Comparison of ENCODE assay signal across 8 cellular contexts in the genomic region with DNA sequence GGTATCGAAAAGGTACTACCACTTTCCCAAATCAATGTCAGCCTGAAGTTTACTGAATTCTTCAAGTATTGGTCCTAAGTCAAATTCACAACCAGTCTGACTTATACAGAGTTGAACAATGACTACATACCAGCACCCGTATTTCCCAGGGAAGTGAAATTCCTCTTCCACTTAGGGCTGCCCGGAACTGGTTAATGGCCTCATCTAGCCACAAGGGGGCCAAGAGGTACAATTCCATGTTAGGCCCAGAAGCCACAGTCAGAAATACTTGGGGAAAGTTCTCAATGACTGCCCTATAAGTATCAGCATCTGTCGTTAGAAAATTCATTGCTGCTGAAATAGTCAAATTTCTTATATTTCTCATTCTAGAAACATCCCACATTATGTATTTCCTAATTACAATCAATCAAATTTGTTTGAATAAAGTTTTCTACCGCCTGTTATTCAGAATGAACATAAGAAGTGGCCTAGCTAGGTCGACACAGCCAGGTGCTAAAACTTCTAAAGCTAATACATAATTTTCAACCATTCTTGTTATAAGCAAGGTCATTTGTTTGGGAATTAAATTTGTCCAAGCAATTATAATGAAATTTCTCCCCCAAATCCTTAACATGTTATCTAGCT. TPM values are rescaled to one million over a fixed set of nuclear protein-coding genes. Genes with fewer than 3 reads are reported as not detected.
DNase-seq lines count a peak whose midpoint lies in the region; ATAC-seq and TF ChIP-seq lines count a peak whose summit lies in the region.

No MANE protein-coding gene starts in this region.

- no peaks in the 10 kb centered on the region for H4K20me1 ChIP-seq in neural progenitor cell (ENCODE audit: low read depth)

- DNase-seq in DMS53 (lab: John Stamatoyannopoulos, UW) (peak; percentile 83), HFFc6 (peak; percentile 18), OCI-M2 (lab: John Stamatoyannopoulos, UW; ENCODE audit: unreplicated experiment) (peak; percentile 8), epithelial cell of esophagus (ENCODE audit: low read depth) (peak; percentile 73), neural progenitor cell (ENCODE audit: low spot score) (peak; percentile 80)
- DNase-seq in activated T-cell treated with anti-CD3 and anti-CD28 coated beads, Interleukin-2, amount 50 U/mL, for 72 hours: no peak

- H3K4me2 ChIP-seq in neural progenitor cell: no peak overlapping the region

- H2AFZ ChIP-seq in neural progenitor cell (replicated peaks): no peak overlapping the region

- H3K27ac Mint-ChIP-seq in HFFc6: no peak overlapping the region
- H3K27ac Mint-ChIP-seq in neural progenitor cell: no peak overlapping the region
- H3K27ac Mint-ChIP-seq in activated T-cell treated with anti-CD3 and anti-CD28 coated beads, Interleukin-2, amount 50 U/mL, for 72 hours: no peak overlapping the region

- peaks cover 2% of the 10 kb centered on the region for H3K9me3 ChIP-seq in neural progenitor cell (ENCODE audit: low read depth)

- H3K4me1 ChIP-seq in neural progenitor cell: peaks cover 6% of the 10 kb centered on the region

- no peak overlapping the region for H3K27ac ChIP-seq in neural progenitor cell

- H3K4me1 Mint-ChIP-seq in HFFc6 (ENCODE audit: low read depth): peaks cover 33% of the 10 kb centered on the region
- H3K4me1 Mint-ChIP-seq in neural progenitor cell: peaks cover 8% of the 10 kb centered on the region
- peaks cover 30% of the 10 kb centered on the region for H3K4me1 Mint-ChIP-seq in activated T-cell treated with anti-CD3 and anti-CD28 coated beads, Interleukin-2, amount 50 U/mL, for 72 hours (ENCODE audit: low read depth)

- no peaks in the 10 kb centered on the region for H3K36me3 ChIP-seq in neural progenitor cell

- H3K36me3 Mint-ChIP-seq in HFFc6 (ENCODE audit: low read depth): no peaks in the 10 kb centered on the region
- H3K36me3 Mint-ChIP-seq in neural progenitor cell: no peaks in the 10 kb centered on the region
- peaks cover 4 to 8% of the 10 kb centered on the region in 2 donors for H3K36me3 Mint-ChIP-seq in activated T-cell treated with anti-CD3 and anti-CD28 coated beads, Interleukin-2, amount 50 U/mL, for 72 hours (ENCODE audit: insufficient read depth in 2 of 2)

- H3K27me3 Mint-ChIP-seq in HFFc6 (ENCODE audit: insufficient read depth) (peaks cover 17% of the 10 kb centered on the region), neural progenitor cell (ENCODE audit: insufficient read depth, low read depth) (no peaks in the 10 kb centered on the region)
- peaks cover 31% of the 10 kb centered on the region for H3K27me3 Mint-ChIP-seq in activated T-cell treated with anti-CD3 and anti-CD28 coated beads, Interleukin-2, amount 50 U/mL, for 72 hours (ENCODE audit: low read depth)

- no peaks in the 10 kb centered on the region for H3K79me2 ChIP-seq in neural progenitor cell (ENCODE audit: low read depth)

- H3K9me3 Mint-ChIP-seq in HFFc6 (no peaks in the 10 kb centered on the region), neural progenitor cell (peaks cover 14% of the 10 kb centered on the region)
- H3K9me3 Mint-ChIP-seq in activated T-cell treated with anti-CD3 and anti-CD28 coated beads, Interleukin-2, amount 50 U/mL, for 72 hours: peaks cover 4 to 6% of the 10 kb centered on the region in 2 donors

- H3K27me3 ChIP-seq in neural progenitor cell: peaks cover 6% of the 10 kb centered on the region

- no peak overlapping the region for H3K4me3 ChIP-seq in epithelial cell of esophagus (ENCODE audit: low read length)
- no peak overlapping the region for H3K4me3 ChIP-seq in neural progenitor cell

- ATAC-seq in HG03521 (IDR thresholded peaks at IDR 0.05; ENCODE audit: unreplicated experiment) (no peak), GM19455 (IDR thresholded peaks at IDR 0.05; ENCODE audit: unreplicated experiment) (no peak)
- no peak for ATAC-seq in activated T-cell treated with anti-CD3 and anti-CD28 coated beads, Interleukin-2, amount 50 U/mL, for 72 hours (replicated peaks in 1 of 2)

- H3F3A ChIP-seq in neural progenitor cell (ENCODE audit: low read depth): peaks cover 29% of the 10 kb centered on the region

- H3K4me3 Mint-ChIP-seq in HFFc6 (no peak overlapping the region), neural progenitor cell (no peak overlapping the region)
- H3K4me3 Mint-ChIP-seq in activated T-cell treated with anti-CD3 and anti-CD28 coated beads, Interleukin-2, amount 50 U/mL, for 72 hours: no peak overlapping the region

- TF ChIP-seq CTCF in HFFc6 (IDR thresholded peaks at IDR 0.05) (peak; percentile 87), epithelial cell of esophagus (IDR thresholded peaks at IDR 0.05; ENCODE audit: insufficient read depth, low read depth, low read length, missing control alignments) (peak; percentile 92), neural progenitor cell (IDR thresholded peaks at IDR 0.05) (peak; percentile 81)

- H3K9ac ChIP-seq in neural progenitor cell: no peak overlapping the region

RNA-seq across cellular contexts. Expression of gene PCDH7, which starts 5.6 kb away (rescaled TPM):
- 1 to 10 TPM in 2 of 6 experiments, under 1 TPM in 3, not detected in 1; 0.02 to 1.1 (median 0.23) TPM for total RNA-seq in HFFc6 (2021; fragmentation: NEBNext Ultra II Directional; extraction: Animal tissue kit (Norgen Biotek cat#: 25700))
- 7.9 and 8.1 TPM in 2 replicates for total RNA-seq in neural progenitor cell (ENCODE audit: low replicate concordance)
- not detected for total RNA-seq in activated T-cell treated with anti-CD3 and anti-CD28 coated beads, Interleukin-2, amount 50 U/mL, for 72 hours

Comparison
In these comparisons a context has a peak if more than half of its experiments do, and no peak if none do; other contexts are left out.
1. DNase-seq: peak in DMS53 (single experiment), HFFc6 (single experiment), OCI-M2 (single experiment), epithelial cell of esophagus (single experiment) and neural progenitor cell (single experiment); none in activated T-cell treated with anti-CD3 and anti-CD28 coated beads, Interleukin-2, amount 50 U/mL, for 72 hours (0 of 2).
2. Peak in every context shown above with its lines, with median percentiles within 50 percentile points of each other: CTCF ChIP-seq.